15 cellular contexts compared by ENCODE assay signal in genomic region chr21:37682908-37683307, GRCh38.
DNase-seq lines count a peak whose midpoint lies in the region; ATAC-seq and TF ChIP-seq lines count a peak whose summit lies in the region.
"Had no signal": no experiment of that assay in that cellular context is flagged by ENCODE, and none has a peak within 500 bp of the region (broad histone marks: within the 10 kb centered on the region; RNA-seq: fewer than 3 reads in every experiment).

No MANE protein-coding gene starts in this region.

- DNase-seq in NCI-H526 (lab: John Stamatoyannopoulos, UW) (peak; percentile 38 to 47), fibroblast of gingiva (ENCODE audit: low read depth) (peak; percentile 26), NCI-H345 treated with DMSO at 0.1 percent for 48 hours (lab: John Stamatoyannopoulos, UW; ENCODE audit: unreplicated experiment) (no peak), sciatic nerve (ENCODE audit: low spot score) (no peak), cerebellar cortex (ENCODE audit: low spot score) (no peak)
- no peak for DNase-seq in stimulated activated naive CD4-positive, alpha-beta T cell treated with Interleukin-2 at 50 U/mL for 16 hours (lab: John Stamatoyannopoulos, UW)
- DNase-seq: ACHN; BE2C; CD8-positive, alpha-beta T cell; DMS79; NCI-H1417; NCI-H1930; NCI-H2171; PC-9 had no signal

- no peak overlapping the region for H3K4me3 Mint-ChIP-seq in nephron
- H3K4me3 Mint-ChIP-seq: CD8-positive, alpha-beta T cell had no signal

- ATAC-seq in sciatic nerve, result no peak
- ATAC-seq: CD8-positive, alpha-beta T cell had no signal

- peaks cover 21% of the 10 kb centered on the region for H3K27me3 Mint-ChIP-seq in nephron (ENCODE audit: low read depth)

- peaks cover 6% of the 10 kb centered on the region for H3K9me3 Mint-ChIP-seq in nephron
- H3K9me3 Mint-ChIP-seq: CD8-positive, alpha-beta T cell had no signal

- no peak for TF ChIP-seq CTCF in nephron (IDR thresholded peaks at IDR 0.05; ENCODE audit: unreplicated experiment in 3 of 3)

- peak overlapping the region in 2 of 3 experiments; percentile 46 to 73 for H3K27ac Mint-ChIP-seq in nephron
- H3K27ac Mint-ChIP-seq: CD8-positive, alpha-beta T cell had no signal

- H3K4me1 Mint-ChIP-seq in nephron, result peaks cover 58% of the 10 kb centered on the region

- no peaks in the 10 kb centered on the region for H3K36me3 Mint-ChIP-seq in nephron (ENCODE audit: low read depth)
- H3K36me3 Mint-ChIP-seq: CD8-positive, alpha-beta T cell had no signal

- intact Hi-C loops in sciatic nerve (cut with DNase I), result no loop called here

Comparison
In these comparisons a context has a peak if more than half of its experiments do, and no peak if none do; other contexts are left out.
1. DNase-seq: peak in NCI-H526 (2 of 2) and fibroblast of gingiva (single experiment); none in NCI-H345 treated with DMSO at 0.1 percent for 48 hours (single experiment), sciatic nerve (single experiment), stimulated activated naive CD4-positive, alpha-beta T cell treated with Interleukin-2 at 50 U/mL for 16 hours (single experiment) and cerebellar cortex (single experiment).